10 cellular contexts compared by ENCODE assay signal in the genomic region with DNA sequence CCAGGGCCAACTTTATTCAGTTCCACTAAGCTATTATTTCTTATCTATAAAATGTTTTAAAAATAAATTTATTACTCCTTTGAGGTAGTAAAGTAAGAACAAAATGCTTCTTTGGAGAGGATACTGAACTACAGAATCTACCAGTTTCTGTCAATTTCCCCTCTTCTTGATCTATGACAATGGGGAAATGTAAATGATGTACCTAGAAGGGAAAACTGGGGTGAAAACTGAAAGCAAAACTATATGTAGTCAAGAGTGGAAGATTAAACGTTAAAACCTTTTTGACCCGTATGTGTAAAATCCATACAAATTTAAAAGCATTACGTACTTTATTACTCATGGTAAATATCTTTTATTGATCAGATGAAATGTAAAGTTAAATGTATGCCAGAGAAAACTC.
DNase-seq lines count a peak whose midpoint lies in the region; ATAC-seq and TF ChIP-seq lines count a peak whose summit lies in the region.
"Had no signal": no experiment of that assay in that cellular context is flagged by ENCODE, and none has a peak within 500 bp of the region (broad histone marks: within the 10 kb centered on the region; RNA-seq: fewer than 3 reads in every experiment).

No MANE protein-coding gene starts in this region.

- TF ChIP-seq CTCF in KMS-11 (conservative IDR thresholded peaks at IDR 0.05; ENCODE audit: low read depth, low read length), result no peak
- no peak for TF ChIP-seq CTCF in GM13976 (IDR thresholded peaks at IDR 0.05; ENCODE audit: borderline replicate concordance, control extremely low read depth, extremely low read depth, insufficient read depth, missing control alignments)
- no peak for TF ChIP-seq CTCF in body of pancreas (IDR thresholded peaks at IDR 0.05)
- TF ChIP-seq CTCF in spleen (IDR thresholded peaks at IDR 0.05 in 8 of 11, conservative IDR thresholded peaks at IDR 0.05 in 3 of 11), result no peak
- TF ChIP-seq CTCF in hepatocyte (IDR thresholded peaks at IDR 0.05; ENCODE audit: poor library complexity), result no peak

- H4K20me1 ChIP-seq in KMS-11 (ENCODE audit: insufficient read depth) (no peaks in the 10 kb centered on the region), hepatocyte (ENCODE audit: insufficient read depth, poor library complexity, severe bottlenecking) (no peaks in the 10 kb centered on the region)

- DNase-seq in GM13976 (ENCODE audit: low spot score) (no peak), body of pancreas (no peak), spleen (no peak), hepatocyte (ENCODE audit: low spot score) (no peak)
- DNase-seq: NCI-H510A, SW 1271 had no signal

- no peaks in the 10 kb centered on the region for H3K36me3 ChIP-seq in KMS-11 (ENCODE audit: insufficient read depth)
- no peaks in the 10 kb centered on the region for H3K36me3 ChIP-seq in body of pancreas (replicated peaks in 1 of 2; ENCODE audit: insufficient read depth in 1 of 2, low read depth in 2 of 2)
- H3K36me3 ChIP-seq in spleen, result no peaks in the 10 kb centered on the region
- H3K36me3 ChIP-seq in hepatocyte (replicated peaks; ENCODE audit: insufficient read depth, low read depth), result no peaks in the 10 kb centered on the region

- H3K4me3 ChIP-seq in KMS-11 (IDR thresholded peaks at IDR 0.05; ENCODE audit: insufficient read depth, low read depth, low read length) (no peak overlapping the region), body of pancreas (no peak overlapping the region), spleen (peak overlapping the region in 1 of 8 donors; percentile 33), hepatocyte (no peak overlapping the region)

- H3K27ac ChIP-seq in KMS-11 (0 out of 2 replicates have a peak overlapping the region, but pooled peaks have one; percentile 23), body of pancreas (no peak overlapping the region), spleen (no peak overlapping the region), hepatocyte (no peak overlapping the region)

- H3K4me1 ChIP-seq in KMS-11 (ENCODE audit: low read depth, poor library complexity, severe bottlenecking), result no peaks in the 10 kb centered on the region
- H3K4me1 ChIP-seq in body of pancreas, result no peaks in the 10 kb centered on the region
- no peaks in the 10 kb centered on the region for H3K4me1 ChIP-seq in spleen
- no peaks in the 10 kb centered on the region for H3K4me1 ChIP-seq in hepatocyte (ENCODE audit: insufficient read depth)

- 44 to 54% methylated on average over 3 of the region's 3 CpGs for WGBS in body of pancreas, 2 donors
- WGBS in spleen, 5 donors, result 73 to 84% (median 79%) methylated on average over 3 of the region's 3 CpGs
- 88% methylated on average over 3 of the region's 3 CpGs for WGBS in hepatocyte (ENCODE audit: low lambda C conversion rate, missing lambda C conversion rate)

- H3K27me3 ChIP-seq in KMS-11 (ENCODE audit: insufficient read depth, low read depth) (no peaks in the 10 kb centered on the region), body of pancreas (no peaks in the 10 kb centered on the region), spleen (replicated peaks in 1 of 7) (no peaks in the 10 kb centered on the region), hepatocyte (no peaks in the 10 kb centered on the region)

- no peaks in the 10 kb centered on the region for H3K79me2 ChIP-seq in KMS-11 (ENCODE audit: insufficient read depth, low read depth)
- H3K79me2 ChIP-seq in hepatocyte, result no peaks in the 10 kb centered on the region

- 0 out of 2 replicates have a peak overlapping the region, but pooled peaks have one; percentile 25 for H3K9ac ChIP-seq in KMS-11

- H3K9me2 ChIP-seq in hepatocyte (replicated peaks; ENCODE audit: insufficient read depth), result no peaks in the 10 kb centered on the region

- H2AFZ ChIP-seq in KMS-11 (ENCODE audit: low read depth) (peak overlapping the region; percentile 46; the same call in 1 of the 2 replicates), hepatocyte (no peak overlapping the region)

- in situ Hi-C loops in GM13976 (cut with MboI; ENCODE audit: low sequenced_read_pairs, unreplicated experiment), result no loop called here

- TF ChIP-seq POLR2A in body of pancreas (IDR thresholded peaks at IDR 0.05), result no peak
- TF ChIP-seq POLR2A in spleen (IDR thresholded peaks at IDR 0.05), result no peak

- intact Hi-C loops in body of pancreas (cut with DNase I) (no loop called here), spleen (cut with DNase I; ENCODE audit: low total_unique reads) (no loop called here)

- H3K9me3 ChIP-seq in body of pancreas (no peaks in the 10 kb centered on the region), spleen (no peaks in the 10 kb centered on the region), hepatocyte (ENCODE audit: low read depth) (no peaks in the 10 kb centered on the region)

- peak; percentile 95 for ATAC-seq in GM18502 (IDR thresholded peaks at IDR 0.05; ENCODE audit: poor library complexity, unreplicated experiment)
- peak; percentile 98 for ATAC-seq in GM19395 (IDR thresholded peaks at IDR 0.05; ENCODE audit: unreplicated experiment)
- ATAC-seq in HG02884 (IDR thresholded peaks at IDR 0.05; ENCODE audit: unreplicated experiment), result peak; percentile 94
- no peak for ATAC-seq in body of pancreas

- H3K4me2 ChIP-seq in KMS-11 (peak overlapping the region; percentile 21; the same call in 1 of the 2 replicates), hepatocyte (no peak overlapping the region)
